Comparison of ENCODE assay signal across 9 cellular contexts in the genomic region with DNA sequence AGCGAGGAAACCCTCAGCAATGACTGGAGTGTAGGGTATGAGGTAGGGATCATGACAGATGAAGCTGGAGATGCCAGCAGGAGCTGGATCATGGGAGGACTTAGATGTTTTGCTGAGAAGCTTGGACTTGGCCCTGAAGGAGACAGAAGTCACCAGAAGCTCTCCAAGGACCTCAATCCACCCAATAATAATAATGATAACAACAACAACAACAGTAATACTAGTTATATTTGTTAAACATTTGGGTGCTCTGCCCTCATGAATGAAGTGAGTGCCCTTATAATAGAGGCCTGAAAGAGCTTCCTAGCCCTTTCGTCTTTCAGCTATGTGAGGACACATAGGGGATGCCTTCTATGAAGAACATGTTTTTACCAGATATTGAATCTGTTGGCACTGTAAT.
"Had no signal": no experiment of that assay in that cellular context is flagged by ENCODE, and none has a peak within 500 bp of the region (broad histone marks: within the 10 kb centered on the region; RNA-seq: fewer than 3 reads in every experiment).

No MANE protein-coding gene starts in this region.

- H3K27ac ChIP-seq: GM23248 had no signal

- H3K9me3 ChIP-seq: HAP-1 had no signal

- H3K9ac ChIP-seq: GM23248 had no signal

- H3K36me3 ChIP-seq: HAP-1 had no signal

- H2AFZ ChIP-seq: GM23248 had no signal

- H3K4me1 ChIP-seq: HAP-1 had no signal

- H3K27ac Mint-ChIP-seq: HFFc6 had no signal

- H3K9me3 Mint-ChIP-seq: HFFc6 had no signal

- DNase-seq: GM23248, GOT3, H7, HFFc6, IMR-90, KG1 had no signal

- H3K4me3 Mint-ChIP-seq: HFFc6 had no signal

- ATAC-seq: HCT116, K562 had no signal

- H3K4me3 ChIP-seq: GM23248, HAP-1, K562 had no signal
